ENCODE assay signal across 7 cellular contexts in genomic region chr12:47207005-47207717, GRCh38.
DNase-seq lines count a peak whose midpoint lies in the region; ATAC-seq and TF ChIP-seq lines count a peak whose summit lies in the region.

No MANE protein-coding gene starts in this region.

- H3K4me3 ChIP-seq in tibial nerve: no peak overlapping the region

- no peak for TF ChIP-seq CTCF in tibial nerve (IDR thresholded peaks at IDR 0.05)

- peak; percentile 48 for ATAC-seq in GM18858 (IDR thresholded peaks at IDR 0.05; ENCODE audit: unreplicated experiment)
- ATAC-seq in GM21825 (IDR thresholded peaks at IDR 0.05; ENCODE audit: unreplicated experiment): peak; percentile 66
- peak; percentile 61 for ATAC-seq in activated naive CD8-positive, alpha-beta T cell treated with anti-CD3 and anti-CD28 coated beads, Interleukin-2, amount 50 U/mL, for 24 hours
- ATAC-seq in stimulated activated memory B cell treated with anti-CD40 and anti-IgM and Interleukin-4, amounts not matched to agents 10 μg/mL and 1 μg/mL and 100 μg/mL, for 72 hours: peak; percentile 92

- TF ChIP-seq EP300 in tibial nerve (IDR thresholded peaks at IDR 0.05): no peak

- peaks cover 0 to 19% (median 0%) of the 10 kb centered on the region in 4 donors for H3K4me1 ChIP-seq in tibial nerve

- DNase-seq in LoVo (ENCODE audit: low spot score) (peak; percentile 48), NCI-H2227 (lab: John Stamatoyannopoulos, UW; ENCODE audit: unreplicated experiment) (no peak), tibial nerve (ENCODE audit: low spot score in 2 of 2) (no peak)
- peak; percentile 59 for DNase-seq in activated naive CD8-positive, alpha-beta T cell treated with anti-CD3 and anti-CD28 coated beads, Interleukin-2, amount 50 U/mL, for 24 hours

- no peaks in the 10 kb centered on the region for H3K27me3 ChIP-seq in tibial nerve

- no peaks in the 10 kb centered on the region for H3K27me3 Mint-ChIP-seq in activated naive CD8-positive, alpha-beta T cell treated with anti-CD3 and anti-CD28 coated beads, Interleukin-2, amount 50 U/mL, for 24 hours
- no peaks in the 10 kb centered on the region for H3K27me3 Mint-ChIP-seq in stimulated activated memory B cell treated with anti-CD40 and anti-IgM and Interleukin-4, amounts not matched to agents 10 μg/mL and 1 μg/mL and 100 μg/mL, for 72 hours

- H3K4me3 Mint-ChIP-seq in activated naive CD8-positive, alpha-beta T cell treated with anti-CD3 and anti-CD28 coated beads, Interleukin-2, amount 50 U/mL, for 24 hours: peak overlapping the region; percentile 83
- peak overlapping the region; percentile 41 for H3K4me3 Mint-ChIP-seq in stimulated activated memory B cell treated with anti-CD40 and anti-IgM and Interleukin-4, amounts not matched to agents 10 μg/mL and 1 μg/mL and 100 μg/mL, for 72 hours

- peak overlapping the region; percentile 96 for H3K27ac Mint-ChIP-seq in activated naive CD8-positive, alpha-beta T cell treated with anti-CD3 and anti-CD28 coated beads, Interleukin-2, amount 50 U/mL, for 24 hours
- H3K27ac Mint-ChIP-seq in stimulated activated memory B cell treated with anti-CD40 and anti-IgM and Interleukin-4, amounts not matched to agents 10 μg/mL and 1 μg/mL and 100 μg/mL, for 72 hours: peak overlapping the region; percentile 80

- no peaks in the 10 kb centered on the region for H3K36me3 ChIP-seq in tibial nerve

- no peaks in the 10 kb centered on the region for H3K9me3 ChIP-seq in tibial nerve

- H3K4me1 Mint-ChIP-seq in activated naive CD8-positive, alpha-beta T cell treated with anti-CD3 and anti-CD28 coated beads, Interleukin-2, amount 50 U/mL, for 24 hours: peaks cover 79% of the 10 kb centered on the region
- H3K4me1 Mint-ChIP-seq in stimulated activated memory B cell treated with anti-CD40 and anti-IgM and Interleukin-4, amounts not matched to agents 10 μg/mL and 1 μg/mL and 100 μg/mL, for 72 hours: peaks cover 74% of the 10 kb centered on the region

- H3K27ac ChIP-seq in tibial nerve: peak overlapping the region in 1 of 4 donors; percentile 43

- 67 to 72% methylated on average over 2 of the region's 2 CpGs for WGBS in tibial nerve, 2 donors

- H3K36me3 Mint-ChIP-seq in activated naive CD8-positive, alpha-beta T cell treated with anti-CD3 and anti-CD28 coated beads, Interleukin-2, amount 50 U/mL, for 24 hours (ENCODE audit: low read depth): peaks cover 68% of the 10 kb centered on the region
- peaks cover 51% of the 10 kb centered on the region for H3K36me3 Mint-ChIP-seq in stimulated activated memory B cell treated with anti-CD40 and anti-IgM and Interleukin-4, amounts not matched to agents 10 μg/mL and 1 μg/mL and 100 μg/mL, for 72 hours

- no peak for TF ChIP-seq POLR2A in tibial nerve (IDR thresholded peaks at IDR 0.05)

- no peaks in the 10 kb centered on the region for H3K9me3 Mint-ChIP-seq in activated naive CD8-positive, alpha-beta T cell treated with anti-CD3 and anti-CD28 coated beads, Interleukin-2, amount 50 U/mL, for 24 hours
- H3K9me3 Mint-ChIP-seq in stimulated activated memory B cell treated with anti-CD40 and anti-IgM and Interleukin-4, amounts not matched to agents 10 μg/mL and 1 μg/mL and 100 μg/mL, for 72 hours: no peaks in the 10 kb centered on the region

Comparison
In these comparisons a context has a peak if more than half of its experiments do, and no peak if none do; other contexts are left out.
1. DNase-seq: peak in LoVo (single experiment) and activated naive CD8-positive, alpha-beta T cell treated with anti-CD3 and anti-CD28 coated beads, Interleukin-2, amount 50 U/mL, for 24 hours (single experiment); none in NCI-H2227 (single experiment) and tibial nerve (0 of 2).
2. Peak in every context shown above with its lines, with median percentiles within 50 percentile points of each other: ATAC-seq.